29 cellular contexts compared by ENCODE assay signal in the genomic region with DNA sequence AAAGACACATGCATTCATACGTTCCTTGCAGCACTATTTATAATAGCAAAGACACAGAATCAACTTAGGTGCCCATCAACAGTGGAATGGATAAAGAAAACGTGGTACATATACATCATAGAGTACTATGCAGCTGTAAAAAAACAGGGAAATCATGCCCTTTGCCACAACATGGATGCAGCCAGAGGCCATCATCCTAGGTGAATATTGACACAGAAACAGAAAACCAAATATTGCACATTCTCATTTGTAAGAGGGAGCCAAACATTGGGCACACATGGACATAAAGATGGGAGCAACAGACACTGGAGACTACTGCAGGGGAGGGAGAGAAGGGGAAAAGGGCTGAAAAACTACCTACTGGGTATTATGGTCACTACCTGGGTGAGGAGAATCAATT.
"Had no signal": no experiment of that assay in that cellular context is flagged by ENCODE, and none has a peak within 500 bp of the region (broad histone marks: within the 10 kb centered on the region; RNA-seq: fewer than 3 reads in every experiment).

No MANE protein-coding gene starts in this region.

- H3K36me3 ChIP-seq: gastrocnemius medialis had no signal

- FAIRE-seq: colon had no signal

- H3K9me3 ChIP-seq: body of pancreas, gastrocnemius medialis had no signal

- DNase-seq: activated CD4-positive, alpha-beta memory T cell treated with anti-CD3 and anti-CD28 coated beads, Interleukin-2, amount 10 ng/mL, durations not matched to agents 7 days and 5 days; activated CD4-positive, alpha-beta T cell treated with anti-CD3 and anti-CD28 coated beads for 1 hour; activated CD4-positive, alpha-beta T cell treated with anti-CD3 and anti-CD28 coated beads for 4 hours; activated CD4-positive, alpha-beta T cell treated with anti-CD3 and anti-CD28 coated beads, Interleukin-2, amount 10 ng/mL, durations not matched to agents 7 days and 5 days; activated CD4-positive, alpha-beta T cell treated with anti-CD3 and anti-CD28 coated beads, Interleukin-2, amount 50 U/mL, for 4 hours; activated CD8-positive, alpha-beta memory T cell treated with anti-CD3 and anti-CD28 coated beads, Interleukin-2, amount 50 U/mL, for 48 hours; activated effector memory CD4-positive, alpha-beta T cell treated with Interleukin-2 at 50 U/mL for 16 hours; activated gamma-delta T cell treated with Interleukin-2 at 50 U/mL for 16 hours; activated naive CD4-positive, alpha-beta T cell treated with anti-CD3 and anti-CD28 coated beads, Interleukin-2, amount 50 U/mL, for 16 hours; activated naive CD4-positive, alpha-beta T cell treated with Interleukin-2 at 50 U/mL for 16 hours; activated T-cell treated with anti-CD3 and anti-CD28 coated beads for 4 hours; activated T-cell treated with anti-CD3 and anti-CD28 coated beads, Interleukin-2, amount 50 U/mL, for 4 hours; amniotic stem cell; aorta; body of pancreas; caudate nucleus; cortex of kidney; dermis blood vessel endothelial cell; effector CD4-positive, alpha-beta T cell; effector memory CD8-positive, alpha-beta T cell; erythroblast; foreskin keratinocyte; gastrocnemius medialis; glutamatergic neuron; heart left ventricle; T-helper 2 cell had no signal

- H3K27me3 ChIP-seq: body of pancreas, esophagus muscularis mucosa, foreskin keratinocyte, gastrocnemius medialis, heart left ventricle had no signal

- H3K27ac ChIP-seq: body of pancreas, esophagus muscularis mucosa, foreskin keratinocyte, gastrocnemius medialis, heart left ventricle had no signal

- ATAC-seq: activated T-cell treated with anti-CD3 and anti-CD28 coated beads, Interleukin-2, amount 50 U/mL, for 4 hours; activated T-helper 17 cell treated with anti-CD3 and anti-CD28 coated beads, Interleukin-2, amount 50 U/mL, for 72 hours; body of pancreas; effector memory CD8-positive, alpha-beta T cell; foreskin keratinocyte; gastrocnemius medialis; heart left ventricle had no signal

- H3K4me1 ChIP-seq: body of pancreas, foreskin keratinocyte, gastrocnemius medialis had no signal

- H3K4me3 ChIP-seq: body of pancreas, esophagus muscularis mucosa, gastrocnemius medialis, heart left ventricle had no signal
